19 cellular contexts compared by ENCODE assay signal in the genomic region with DNA sequence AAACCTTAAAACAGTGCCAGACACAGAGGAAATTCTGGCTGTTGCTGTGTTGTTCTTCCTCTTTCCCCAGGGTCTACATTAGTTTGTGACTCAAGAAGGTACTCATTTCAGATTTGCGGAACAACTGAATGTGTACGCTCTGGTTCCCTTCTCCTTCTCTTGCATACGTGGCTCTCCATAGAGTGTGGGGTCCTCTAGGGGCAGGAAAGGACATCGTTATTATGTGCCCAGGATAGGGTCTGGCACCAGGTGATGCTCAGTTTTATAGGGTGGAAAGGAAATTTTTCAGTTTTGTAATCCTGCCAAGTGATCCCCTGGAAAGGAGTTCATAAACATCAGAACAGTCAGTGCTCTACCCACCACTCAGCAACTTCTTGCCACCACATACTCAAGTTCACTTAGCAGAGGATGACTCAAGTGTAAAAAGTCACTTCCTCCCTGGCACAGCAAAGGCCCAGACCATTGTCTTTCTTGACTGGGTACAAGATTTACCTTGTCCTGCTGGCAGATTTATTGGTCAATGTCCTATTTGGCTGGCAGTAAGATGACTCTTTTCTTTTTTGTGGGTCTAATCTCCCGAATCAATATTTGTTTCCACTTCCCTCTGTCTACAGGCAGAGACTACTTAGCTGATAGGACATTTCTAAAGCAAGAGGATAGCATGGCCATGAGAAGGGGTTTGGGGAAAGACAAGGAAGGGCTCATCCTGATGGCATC.
DNase-seq lines count a peak whose midpoint lies in the region; ATAC-seq and TF ChIP-seq lines count a peak whose summit lies in the region.
"Had no signal": no experiment of that assay in that cellular context is flagged by ENCODE, and none has a peak within 500 bp of the region (broad histone marks: within the 10 kb centered on the region; RNA-seq: fewer than 3 reads in every experiment).

No MANE protein-coding gene starts in this region.

- DNase-seq in NOMO-1 (lab: John Stamatoyannopoulos, UW; ENCODE audit: unreplicated experiment in 2 of 2) (peak; percentile 1 to 27), NOMO-1 treated with dmso at 0.1 percent for 144 hours (lab: John Stamatoyannopoulos, UW; ENCODE audit: unreplicated experiment) (no peak), endodermal cell (no peak), cortex of kidney (lab: John Stamatoyannopoulos, UW) (no peak)
- DNase-seq: Caco-2; CD4-positive, alpha-beta T cell; GF-D8; GOT3; NCI-H1092; NCI-H1436 treated with DMSO at 0.1 percent for 48 hours; NCI-H2081; NCI-H510A; NCI-H774 had no signal

- peak overlapping the region; percentile 61 for H2AFZ ChIP-seq in OCI-LY3 (ENCODE audit: low read depth, low read length)

- H3K4me3 Mint-ChIP-seq in endodermal cell: no peak overlapping the region
- H3K4me3 Mint-ChIP-seq: CD4-positive, alpha-beta T cell had no signal

- 91 to 100% methylated on average over 2 to 5 of the region's 5 CpGs for WGBS in endodermal cell (ENCODE audit: insufficient coverage in 1 of 2, insufficient read length in 1 of 2), 2 experiments

- no peak overlapping the region for H3K27ac Mint-ChIP-seq in endodermal cell
- H3K27ac Mint-ChIP-seq: CD4-positive, alpha-beta T cell had no signal

- H3K27me3 Mint-ChIP-seq in endodermal cell (ENCODE audit: insufficient read depth): peaks cover 25% of the 10 kb centered on the region
- H3K27me3 Mint-ChIP-seq: CD4-positive, alpha-beta T cell had no signal

- peak overlapping the region; percentile 73 for H3K27ac ChIP-seq in OCI-LY3 (ENCODE audit: low read length)
- no peak overlapping the region for H3K27ac ChIP-seq in endodermal cell (ENCODE audit: low read depth, low read length)
- H3K27ac ChIP-seq: A549 had no signal

- H3K9me3 Mint-ChIP-seq in endodermal cell: no peaks in the 10 kb centered on the region

- ATAC-seq in GM21526 (IDR thresholded peaks at IDR 0.05; ENCODE audit: low FRiP score, unreplicated experiment): no peak
- ATAC-seq in HG03159 (IDR thresholded peaks at IDR 0.05; ENCODE audit: unreplicated experiment): no peak
- ATAC-seq: A549, GM12878, Panc1 had no signal

- peaks cover 33% of the 10 kb centered on the region for H3K4me1 Mint-ChIP-seq in endodermal cell

- no peaks in the 10 kb centered on the region for H3K79me2 ChIP-seq in OCI-LY3 (ENCODE audit: low read length)

- H3K27me3 ChIP-seq in OCI-LY3 (ENCODE audit: low read depth, low read length): no peaks in the 10 kb centered on the region
- H3K27me3 ChIP-seq in endodermal cell (ENCODE audit: control insufficient read depth, insufficient read depth, low read length, poor library complexity, severe bottlenecking): peaks cover 6% of the 10 kb centered on the region

- H3K4me3 ChIP-seq in OCI-LY3 (ENCODE audit: low read length): peak overlapping the region; percentile 4; the same call in 1 of the 2 replicates
- no peak overlapping the region for H3K4me3 ChIP-seq in endodermal cell (ENCODE audit: low read length)
- H3K4me3 ChIP-seq: A549, GM12878 had no signal

- H3K36me3 ChIP-seq in OCI-LY3 (replicated peaks; ENCODE audit: low read depth, low read length) (no peaks in the 10 kb centered on the region), endodermal cell (ENCODE audit: control insufficient read depth, insufficient read depth, low read length) (no peaks in the 10 kb centered on the region)

- H3K9ac ChIP-seq in OCI-LY3 (ENCODE audit: low read length) (peak overlapping the region; percentile 44), endodermal cell (ENCODE audit: extremely low read depth, low read length, poor library complexity, severe bottlenecking) (no peak overlapping the region)

- no peaks in the 10 kb centered on the region for H3K9me3 ChIP-seq in OCI-LY3 (ENCODE audit: insufficient read depth, low read length)
- no peaks in the 10 kb centered on the region for H3K9me3 ChIP-seq in endodermal cell (ENCODE audit: control insufficient read depth, low read length)
- H3K9me3 ChIP-seq: A549, Caco-2 had no signal

- TF ChIP-seq CTCF in OCI-LY3 (IDR thresholded peaks at IDR 0.05; ENCODE audit: low read depth, low read length) (peak; percentile 58), endodermal cell (conservative IDR thresholded peaks at IDR 0.05) (peak; percentile 35)

- peaks cover 43% of the 10 kb centered on the region for H3K4me1 ChIP-seq in OCI-LY3 (ENCODE audit: low read length)
- no peaks in the 10 kb centered on the region for H3K4me1 ChIP-seq in endodermal cell (ENCODE audit: control insufficient read depth, insufficient read depth, low read length)
- H3K4me1 ChIP-seq: A549, Caco-2 had no signal

- no peaks in the 10 kb centered on the region for H4K20me1 ChIP-seq in OCI-LY3 (ENCODE audit: insufficient read depth, low read length)

- peak overlapping the region; percentile 48 for H3K4me2 ChIP-seq in OCI-LY3 (ENCODE audit: low read length)
- H3K4me2 ChIP-seq: A549 had no signal

- no peaks in the 10 kb centered on the region for H3K36me3 Mint-ChIP-seq in endodermal cell (ENCODE audit: low read depth)

Comparison
In these comparisons a context has a peak if more than half of its experiments do, and no peak if none do; other contexts are left out.
1. DNase-seq: peak in NOMO-1 (2 of 2); none in NOMO-1 treated with dmso at 0.1 percent for 144 hours (single experiment), endodermal cell (single experiment) and cortex of kidney (single experiment).